8 cellular contexts compared by ENCODE assay signal in genomic region chr16:1723450-1724147, GRCh38. TPM values are rescaled to one million over a fixed set of nuclear protein-coding genes. Genes with fewer than 3 reads are reported as not detected.
A peak's percentile ranks its signal among the peaks of the same experiment; 100 is the strongest.
DNase-seq lines count a peak whose midpoint lies in the region; ATAC-seq and TF ChIP-seq lines count a peak whose summit lies in the region.

No MANE protein-coding gene starts in this region.

- TF ChIP-seq CTCF in AG04450 (IDR thresholded peaks at IDR 0.05; ENCODE audit: low read depth, low read length), result peak; percentile 81
- peak; percentile 69 for TF ChIP-seq CTCF in GM12873 (IDR thresholded peaks at IDR 0.05; ENCODE audit: insufficient read depth, low read depth, low read length, missing control alignments)
- peak; percentile 82 for TF ChIP-seq CTCF in RWPE1 (conservative IDR thresholded peaks at IDR 0.05; ENCODE audit: low read depth)
- peak; percentile 86 for TF ChIP-seq CTCF in astrocyte of the cerebellum (IDR thresholded peaks at IDR 0.05; ENCODE audit: low read depth, low read length, missing control alignments)

- H3K4me3 ChIP-seq in AG04450 (ENCODE audit: low read depth, low read length) (no peak overlapping the region), astrocyte of the cerebellum (ENCODE audit: low read depth, low read length) (no peak overlapping the region)

- DNase-seq in AG04450 (ENCODE audit: low read depth, low spot score) (no peak), RWPE1 (ENCODE audit: low spot score) (no peak), astrocyte of the cerebellum (ENCODE audit: low read depth) (no peak), inferior parietal cortex (ENCODE audit: extremely low spot score) (peak; percentile 83), Ammon's horn (ENCODE audit: low spot score) (no peak)
- peak; percentile 12 for DNase-seq in stimulated activated CD8-positive, alpha-beta memory T cell treated with anti-CD3 and anti-CD28 coated beads, Interleukin-12 subunit alpha, Interleukin-12 subunit beta, amount 100 ng/mL, for 1 hour (ENCODE audit: low read depth)

- in situ Hi-C loops in astrocyte of the cerebellum (cut with HindIII; ENCODE audit: low sequenced_read_pairs), result no loop called here

- no peaks in the 10 kb centered on the region for H3K27me3 ChIP-seq in AG04450 (ENCODE audit: control insufficient read depth, insufficient read depth, low read length)

- H3K9me3 ChIP-seq in AG04450 (ENCODE audit: control insufficient read depth, insufficient read depth, low read length), result no peaks in the 10 kb centered on the region; the same call in 1 of the 2 replicates

- ATAC-seq in HG02571 (IDR thresholded peaks at IDR 0.05; ENCODE audit: unreplicated experiment), result no peak

- CTCF ChIA-PET in AG04450 (lab: Charles Lee), result interaction anchor here (0.6 to 1.9 kb wide), 9 partner anchors 8 to 780 kb away, joined by 3 to 10 read pairs (median 5); partner anchors contain the start of genes NUBP2 and SPSB3
- CTCF ChIA-PET in RWPE1 (lab: Yijun Ruan, JAX), result interaction anchor here (0.6 to 1.5 kb wide), 11 partner anchors 22 to 299 kb away, joined by 3 to 6 read pairs (median 3); partner anchors contain the start of genes JPT2 and NME3

- H3K27ac ChIP-seq in AG04450 (ENCODE audit: low read depth, low read length), result peak overlapping the region; percentile 21
- H3K27ac ChIP-seq in RWPE1, result peak overlapping the region; percentile 80

- POLR2A ChIA-PET in AG04450 (lab: Yijun Ruan, JAX) (interaction anchor here (1.0 kb wide), 1 partner anchor 69 kb away, joined by 3 read pairs; no protein-coding TSS in a partner anchor), RWPE1 (lab: Yijun Ruan, JAX; ENCODE audit: low non-redundant PET) (no interaction called here)

RNA-seq across cellular contexts. Expression of gene MAPK8IP3, which starts 17.6 kb away (rescaled TPM):
- polyA plus RNA-seq in AG04450 (2011; rRNA removed), result 11.8 and 14.7 TPM in 2 replicates
- polyA minus RNA-seq in AG04450 (2011; rRNA and poly(A)+ RNA removed), result 17.8 and 31.3 TPM in 2 replicates

RNA-seq across cellular contexts. Expression of gene JPT2, which starts 45.5 kb away (rescaled TPM):
- polyA plus RNA-seq in AG04450 (2011; rRNA removed), result 39.2 and 41.2 TPM in 2 replicates
- 25.6 and 29.2 TPM in 2 replicates for polyA minus RNA-seq in AG04450 (2011; rRNA and poly(A)+ RNA removed)

RNA-seq across cellular contexts. Expression of gene NME3, which starts 47.7 kb away (rescaled TPM):
- polyA plus RNA-seq in AG04450 (2011; rRNA removed), result 15.6 and 25.5 TPM in 2 replicates
- 2.0 and 2.1 TPM in 2 replicates for polyA minus RNA-seq in AG04450 (2011; rRNA and poly(A)+ RNA removed)

RNA-seq across cellular contexts. Expression of gene EME2, which starts 49.0 kb away (rescaled TPM):
- 2.4 and 3.1 TPM in 2 replicates for polyA plus RNA-seq in AG04450 (2011; rRNA removed)
- 2.4 and 2.5 TPM in 2 replicates for polyA minus RNA-seq in AG04450 (2011; rRNA and poly(A)+ RNA removed)

RNA-seq across cellular contexts. Expression of gene MRPS34, which starts 49.3 kb away (rescaled TPM):
- polyA plus RNA-seq in AG04450 (2011; rRNA removed), result 55.8 and 62.2 TPM in 2 replicates
- polyA minus RNA-seq in AG04450 (2011; rRNA and poly(A)+ RNA removed), result 18.3 and 18.8 TPM in 2 replicates

Comparison
In these comparisons a context has a peak if more than half of its experiments do, and no peak if none do; other contexts are left out.
1. DNase-seq: peak in inferior parietal cortex (single experiment) and stimulated activated CD8-positive, alpha-beta memory T cell treated with anti-CD3 and anti-CD28 coated beads, Interleukin-12 subunit alpha, Interleukin-12 subunit beta, amount 100 ng/mL, for 1 hour (single experiment); none in AG04450 (single experiment), RWPE1 (single experiment), astrocyte of the cerebellum (single experiment) and Ammon's horn (single experiment).
2. Peak in every context shown above with its lines, with median percentiles within 50 percentile points of each other: CTCF ChIP-seq.